Comparison of ENCODE assay signal across 21 cellular contexts in genomic region chr17:14772776-14773175, GRCh38.
"Had no signal": no experiment of that assay in that cellular context is flagged by ENCODE, and none has a peak within 500 bp of the region (broad histone marks: within the 10 kb centered on the region; RNA-seq: fewer than 3 reads in every experiment).

No MANE protein-coding gene starts in this region.

- DNase-seq: cortex of kidney; effector memory CD8-positive, alpha-beta T cell; erythroblast; esophagus squamous epithelium; head of caudate nucleus; mesenchymal stem cell; mucosa of descending colon; naive thymus-derived CD4-positive, alpha-beta T cell; stimulated activated CD4-positive, alpha-beta T cell treated with anti-CD3 and anti-CD28 coated beads, Interleukin-2, amount 100 ng/mL, for 24 hours; stimulated activated CD4-positive, alpha-beta T cell treated with anti-CD3 and anti-CD28 coated beads, Interleukin-4, amount 100 ng/mL, for 24 hours; stimulated activated naive CD4-positive, alpha-beta T cell treated with Interleukin-2 at 50 U/mL for 16 hours; stomach; thyroid gland; trophoblast cell had no signal

- H3K36me3 Mint-ChIP-seq: mesothelial cell of epicardium; neural progenitor cell; stimulated activated effector memory CD8-positive, alpha-beta T cell treated with anti-CD3 and anti-CD28 coated beads, Interleukin-12 subunit alpha, Interleukin-12 subunit beta, amount 100 ng/mL, for 72 hours had no signal

- H3K4me1 Mint-ChIP-seq: stimulated activated effector memory CD8-positive, alpha-beta T cell treated with anti-CD3 and anti-CD28 coated beads, Interleukin-12 subunit alpha, Interleukin-12 subunit beta, amount 100 ng/mL, for 72 hours had no signal

- H3K4me3 Mint-ChIP-seq: effector memory CD8-positive, alpha-beta T cell; mesothelial cell of epicardium; naive thymus-derived CD4-positive, alpha-beta T cell; nephron; neural progenitor cell; stimulated activated effector memory CD8-positive, alpha-beta T cell treated with anti-CD3 and anti-CD28 coated beads, Interleukin-12 subunit alpha, Interleukin-12 subunit beta, amount 100 ng/mL, for 72 hours had no signal

- H3K4me3 ChIP-seq: esophagus squamous epithelium, mucosa of descending colon, neural progenitor cell, prostate gland, right atrium auricular region, stomach, thyroid gland, vagina had no signal

- H3K27ac Mint-ChIP-seq: effector memory CD8-positive, alpha-beta T cell; mesothelial cell of epicardium; naive thymus-derived CD4-positive, alpha-beta T cell; neural progenitor cell; stimulated activated effector memory CD8-positive, alpha-beta T cell treated with anti-CD3 and anti-CD28 coated beads, Interleukin-12 subunit alpha, Interleukin-12 subunit beta, amount 100 ng/mL, for 72 hours had no signal
